In genomic region chr6:156883497-156884252, GRCh38 we compare ENCODE assay signal across 9 cellular contexts.
DNase-seq lines count a peak whose midpoint lies in the region; ATAC-seq, FAIRE-seq and TF ChIP-seq lines count a peak whose summit lies in the region.
"Had no signal": no experiment of that assay in that cellular context is flagged by ENCODE, and none has a peak within 500 bp of the region (broad histone marks: within the 10 kb centered on the region; RNA-seq: fewer than 3 reads in every experiment).

No MANE protein-coding gene starts in this region.

- no peak for TF ChIP-seq POLR2A in uterus (IDR thresholded peaks at IDR 0.05)

- H3K36me3 ChIP-seq in small intestine (ENCODE audit: control insufficient read depth in 2 of 2, insufficient read depth in 2 of 2, low read length in 2 of 2) (no peaks in the 10 kb centered on the region), uterus (no peaks in the 10 kb centered on the region)

- DNase-seq in NCI-H146 treated with DMSO at 0.1 percent for 48 hours (lab: John Stamatoyannopoulos, UW; ENCODE audit: unreplicated experiment) = peak; percentile 92
- DNase-seq in effector memory CD8-positive, alpha-beta T cell = no peak
- peak; percentile 72 for DNase-seq in small intestine
- no peak for DNase-seq in uterus
- DNase-seq in anterior cingulate cortex (lab: John Stamatoyannopoulos, UW) = no peak
- DNase-seq: left cardiac atrium had no signal

- H3K27ac ChIP-seq in small intestine (ENCODE audit: low read depth in 1 of 2, low read length in 1 of 2) (peak overlapping the region; percentile 61 to 85), uterus (no peak overlapping the region)

- H3K4me3 ChIP-seq in small intestine (ENCODE audit: low read depth in 1 of 2, low read length in 2 of 2) = peak overlapping the region in 1 of 2 donors; percentile 28
- no peak overlapping the region for H3K4me3 ChIP-seq in uterus

- H3K9me3 Mint-ChIP-seq in effector memory CD8-positive, alpha-beta T cell = no peaks in the 10 kb centered on the region

- no peak overlapping the region for H3K4me3 Mint-ChIP-seq in effector memory CD8-positive, alpha-beta T cell

- H3K4me1 Mint-ChIP-seq in effector memory CD8-positive, alpha-beta T cell (ENCODE audit: low read depth in 2 of 2) = peaks cover 45 to 77% of the 10 kb centered on the region in 2 donors

- H3K4me1 ChIP-seq in small intestine (ENCODE audit: control insufficient read depth in 2 of 2, insufficient read depth in 1 of 2, low read depth in 1 of 2, low read length in 1 of 2) (peaks cover 4 to 8% of the 10 kb centered on the region in 2 donors), uterus (peaks cover 0 to 4% of the 10 kb centered on the region in 2 donors)

- FAIRE-seq in small intestine (lab: Jason Lieb, UNC) = no peak

- H3K27ac Mint-ChIP-seq in effector memory CD8-positive, alpha-beta T cell = peak overlapping the region in 1 of 2 donors; percentile 36

- 8 to 40% (median 28%) methylated on average over 14 of the region's 14 CpGs for WGBS in small intestine, 3 donors

- peaks cover 4% of the 10 kb centered on the region for H3K36me3 Mint-ChIP-seq in effector memory CD8-positive, alpha-beta T cell (ENCODE audit: insufficient read depth)

- TF ChIP-seq CTCF in uterus (IDR thresholded peaks at IDR 0.05) = no peak

- H3K27me3 Mint-ChIP-seq in effector memory CD8-positive, alpha-beta T cell = no peaks in the 10 kb centered on the region

- no peaks in the 10 kb centered on the region for H3K9me3 ChIP-seq in small intestine (ENCODE audit: control insufficient read depth, low read depth)
- H3K9me3 ChIP-seq in uterus = no peaks in the 10 kb centered on the region

- ATAC-seq in GM18868 (IDR thresholded peaks at IDR 0.05; ENCODE audit: unreplicated experiment) = peak; percentile 37
- ATAC-seq in effector memory CD8-positive, alpha-beta T cell (replicated peaks) = peak; percentile 26
- ATAC-seq in GM21515 (IDR thresholded peaks at IDR 0.05; ENCODE audit: unreplicated experiment) = no peak
- ATAC-seq in GM19328 (IDR thresholded peaks at IDR 0.05; ENCODE audit: unreplicated experiment) = no peak

- H3K27me3 ChIP-seq in small intestine (ENCODE audit: control insufficient read depth in 2 of 2, insufficient read depth in 2 of 2, low read length in 2 of 2) (no peaks in the 10 kb centered on the region), uterus (no peaks in the 10 kb centered on the region)

- intact Hi-C loops in uterus (cut with DNase I; ENCODE audit: low total_unique reads) = no loop called here

Comparison
In these comparisons a context has a peak if more than half of its experiments do, and no peak if none do; other contexts are left out.
1. ATAC-seq: peak in GM18868 (single experiment) and effector memory CD8-positive, alpha-beta T cell (single experiment); none in GM21515 (single experiment) and GM19328 (single experiment).
2. DNase-seq: peak in NCI-H146 treated with DMSO at 0.1 percent for 48 hours (single experiment) and small intestine (single experiment); none in effector memory CD8-positive, alpha-beta T cell (0 of 3), uterus (0 of 2) and anterior cingulate cortex (0 of 58).
3. H3K27ac ChIP-seq: peak in small intestine (2 of 2); none in uterus (0 of 2).